In genomic region chr14:95516554-95517209, GRCh38 we compare ENCODE assay signal across 8 cellular contexts. TPM values are rescaled to one million over a fixed set of nuclear protein-coding genes. Genes with fewer than 3 reads are reported as not detected.
DNase-seq lines count a peak whose midpoint lies in the region; ATAC-seq and TF ChIP-seq lines count a peak whose summit lies in the region.

TSS of gene SYNE3 (minus strand) at chr14:95516650. CDS start at chr14:95475821, 40,829 bp downstream.

- CTCF ChIA-PET in activated B cell treated with CpG ODN at 0.5 μM for 24 hours (lab: Charles Lee), result interaction anchor here (0.7 to 4.9 kb wide), 6 partner anchors 11 to 74 kb away, joined by 3 to 27 read pairs (median 6); no protein-coding TSS in a partner anchor

- peaks cover 19% of the 10 kb centered on the region for H3K36me3 Mint-ChIP-seq in activated B cell treated with CpG ODN at 0.5 μM for 24 hours (ENCODE audit: low read depth)

- H3K9me3 Mint-ChIP-seq in activated B cell treated with CpG ODN at 0.5 μM for 24 hours, result no peaks in the 10 kb centered on the region

- H3K9me3 ChIP-seq in effector memory CD4-positive, alpha-beta T cell (ENCODE audit: control insufficient read depth, low read length), result no peaks in the 10 kb centered on the region
- H3K9me3 ChIP-seq in thymus (ENCODE audit: control insufficient read depth), result no peaks in the 10 kb centered on the region

- TF ChIP-seq CTCF in activated B cell treated with CpG ODN at 0.5 μM for 24 hours (IDR thresholded peaks at IDR 0.05), result no peak

- intact Hi-C loops in activated B cell treated with CpG ODN at 0.5 μM for 24 hours (cut with micrococcal nuclease), result loop anchor here (1.0 to 5.0 kb wide), 8 partner anchors 12 to 1549 kb away; partner anchors contain the start of gene DICER1

- no peaks in the 10 kb centered on the region for H3K27me3 Mint-ChIP-seq in activated B cell treated with CpG ODN at 0.5 μM for 24 hours

- peak within 1 kb of the TSS; percentile 67 for H3K4me3 ChIP-seq in effector memory CD4-positive, alpha-beta T cell (ENCODE audit: insufficient read depth, low read depth, low read length, poor library complexity, severe bottlenecking)
- peak within 1 kb of the TSS; percentile 62 for H3K4me3 ChIP-seq in thymus (ENCODE audit: low read length)

- peaks cover 74% of the 10 kb centered on the region for H3K4me1 Mint-ChIP-seq in activated B cell treated with CpG ODN at 0.5 μM for 24 hours

- ATAC-seq in GM19452 (IDR thresholded peaks at IDR 0.05; ENCODE audit: unreplicated experiment) (peak; percentile 45), HG03520 (IDR thresholded peaks at IDR 0.05; ENCODE audit: unreplicated experiment) (peak; percentile 26), activated B cell treated with CpG ODN at 0.5 μM for 24 hours (ENCODE audit: low read depth) (peak; percentile 60)

- WGBS in thymus, result 28% methylated on average over 58 of the region's 62 CpGs

- H3K27ac Mint-ChIP-seq in activated B cell treated with CpG ODN at 0.5 μM for 24 hours, result peak within 1 kb of the TSS; percentile 93

- H3K4me1 ChIP-seq in effector memory CD4-positive, alpha-beta T cell (ENCODE audit: control insufficient read depth, insufficient read depth, low read length, poor library complexity, severe bottlenecking), result peaks cover 77% of the 10 kb centered on the region
- H3K4me1 ChIP-seq in thymus (ENCODE audit: control insufficient read depth, insufficient read depth, low read length), result peaks cover 35% of the 10 kb centered on the region

- peak within 1 kb of the TSS; percentile 89 for H3K27ac ChIP-seq in effector memory CD4-positive, alpha-beta T cell (ENCODE audit: insufficient read depth, low read length, poor library complexity, severe bottlenecking)
- H3K27ac ChIP-seq in thymus (ENCODE audit: low read depth), result peak within 1 kb of the TSS; percentile 26

- H3K36me3 ChIP-seq in effector memory CD4-positive, alpha-beta T cell (ENCODE audit: control insufficient read depth, insufficient read depth, low read length), result no peaks in the 10 kb centered on the region
- no peaks in the 10 kb centered on the region for H3K36me3 ChIP-seq in thymus (ENCODE audit: control insufficient read depth, insufficient read depth)

- POLR2A ChIA-PET in activated B cell treated with CpG ODN at 0.5 μM for 24 hours (lab: Charles Lee), result interaction anchor here (0.6 to 8.2 kb wide), 17 partner anchors 8 to 1549 kb away, joined by 3 to 113 read pairs (median 8); partner anchors contain the start of gene GLRX5

- peak; percentile 73 for DNase-seq in CD1c-positive myeloid dendritic cell (ENCODE audit: extremely low spot score)
- peak; percentile 71 for DNase-seq in activated B cell treated with CpG ODN at 0.5 μM for 24 hours
- DNase-seq in effector memory CD4-positive, alpha-beta T cell, result peak; percentile 35 to 61 (median 43)
- DNase-seq in mesenteric fat pad (ENCODE audit: low spot score), result no peak
- DNase-seq in SHP77 (lab: John Stamatoyannopoulos, UW), result no peak

- peak within 1 kb of the TSS; percentile 94 for H3K4me3 Mint-ChIP-seq in activated B cell treated with CpG ODN at 0.5 μM for 24 hours

- no peaks in the 10 kb centered on the region for H3K27me3 ChIP-seq in effector memory CD4-positive, alpha-beta T cell (replicated peaks; ENCODE audit: control insufficient read depth, insufficient read depth, low read length, poor library complexity, severe bottlenecking)
- no peaks in the 10 kb centered on the region for H3K27me3 ChIP-seq in thymus (ENCODE audit: control insufficient read depth, insufficient read depth)

RNA-seq across cellular contexts. Expression of gene SYNE3, which starts in this region (rescaled TPM):
- total RNA-seq in activated B cell treated with CpG ODN at 0.5 μM for 24 hours, result 95.6 and 104 TPM in 2 replicates
- 179 TPM for total RNA-seq in mesenteric fat pad
- polyA plus RNA-seq in thymus, result 1.7 TPM

Comparison
In these comparisons a context has a peak if more than half of its experiments do, and no peak if none do; other contexts are left out.
1. DNase-seq: peak in CD1c-positive myeloid dendritic cell (single experiment), activated B cell treated with CpG ODN at 0.5 μM for 24 hours (single experiment) and effector memory CD4-positive, alpha-beta T cell (3 of 3); none in mesenteric fat pad (single experiment) and SHP77 (0 of 2).
2. Peak in every context shown above with its lines, with median percentiles within 50 percentile points of each other: ATAC-seq.